In the genomic region with DNA sequence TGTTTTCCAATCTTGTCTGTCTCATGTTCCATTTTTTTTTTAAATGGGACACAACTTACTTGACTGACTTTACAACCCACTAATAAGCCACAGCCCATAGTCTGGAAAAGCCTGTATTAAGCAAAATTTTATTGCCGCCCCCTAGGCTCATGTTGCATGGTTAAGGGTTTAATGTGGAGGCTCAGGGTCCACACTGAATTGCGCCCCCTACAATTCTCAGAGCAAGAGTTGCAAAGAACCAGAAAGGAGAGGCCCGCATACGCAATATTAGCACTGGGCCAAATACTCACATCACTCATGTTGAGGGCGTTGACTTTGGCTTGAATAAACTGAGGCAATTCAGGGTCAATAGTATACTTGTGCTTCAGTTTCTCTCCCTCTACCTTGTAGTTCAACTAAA, we compare ENCODE assay signal across 1 cellular context.
TF ChIP-seq lines count a peak whose summit lies in the region.

No MANE protein-coding gene starts in this region.

TF ChIP-seq in HCT116, 20 proteins besides CTCF, POLR2A, EP300 and RAD21 (continued from another document):
- TF ChIP-seq, protein P1, sequence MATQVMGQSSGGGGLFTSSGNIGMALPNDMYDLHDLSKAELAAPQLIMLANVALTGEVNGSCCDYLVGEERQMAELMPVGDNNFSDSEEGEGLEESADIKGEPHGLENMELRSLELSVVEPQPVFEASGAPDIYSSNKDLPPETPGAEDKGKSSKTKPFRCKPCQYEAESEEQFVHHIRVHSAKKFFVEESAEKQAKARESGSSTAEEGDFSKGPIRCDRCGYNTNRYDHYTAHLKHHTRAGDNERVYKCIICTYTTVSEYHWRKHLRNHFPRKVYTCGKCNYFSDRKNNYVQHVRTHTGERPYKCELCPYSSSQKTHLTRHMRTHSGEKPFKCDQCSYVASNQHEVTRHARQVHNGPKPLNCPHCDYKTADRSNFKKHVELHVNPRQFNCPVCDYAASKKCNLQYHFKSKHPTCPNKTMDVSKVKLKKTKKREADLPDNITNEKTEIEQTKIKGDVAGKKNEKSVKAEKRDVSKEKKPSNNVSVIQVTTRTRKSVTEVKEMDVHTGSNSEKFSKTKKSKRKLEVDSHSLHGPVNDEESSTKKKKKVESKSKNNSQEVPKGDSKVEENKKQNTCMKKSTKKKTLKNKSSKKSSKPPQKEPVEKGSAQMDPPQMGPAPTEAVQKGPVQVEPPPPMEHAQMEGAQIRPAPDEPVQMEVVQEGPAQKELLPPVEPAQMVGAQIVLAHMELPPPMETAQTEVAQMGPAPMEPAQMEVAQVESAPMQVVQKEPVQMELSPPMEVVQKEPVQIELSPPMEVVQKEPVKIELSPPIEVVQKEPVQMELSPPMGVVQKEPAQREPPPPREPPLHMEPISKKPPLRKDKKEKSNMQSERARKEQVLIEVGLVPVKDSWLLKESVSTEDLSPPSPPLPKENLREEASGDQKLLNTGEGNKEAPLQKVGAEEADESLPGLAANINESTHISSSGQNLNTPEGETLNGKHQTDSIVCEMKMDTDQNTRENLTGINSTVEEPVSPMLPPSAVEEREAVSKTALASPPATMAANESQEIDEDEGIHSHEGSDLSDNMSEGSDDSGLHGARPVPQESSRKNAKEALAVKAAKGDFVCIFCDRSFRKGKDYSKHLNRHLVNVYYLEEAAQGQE (IDR thresholded peaks at IDR 0.05; ENCODE audit: low read depth), result no peak
- TF ChIP-seq ZFX (IDR thresholded peaks at IDR 0.05) (no peak), FOSL1 (IDR thresholded peaks at IDR 0.05; ENCODE audit: low read depth) (no peak), YY1 (IDR thresholded peaks at IDR 0.05; ENCODE audit: extremely low read depth, insufficient replicate concordance, low read depth, low read length) (no peak), JUND (IDR thresholded peaks at IDR 0.05) (no peak), CEBPB (IDR thresholded peaks at IDR 0.05; ENCODE audit: low read depth) (no peak), SP1 (IDR thresholded peaks at IDR 0.05; ENCODE audit: low read depth) (no peak), SIN3A (IDR thresholded peaks at IDR 0.05; ENCODE audit: low read depth) (no peak), POLR2AphosphoS5 (IDR thresholded peaks at IDR 0.05; ENCODE audit: low read depth, low read length) (no peak), ZNF274 (IDR thresholded peaks at IDR 0.05; ENCODE audit: low read depth, low read length) (no peak), CBX3 (IDR thresholded peaks at IDR 0.05; ENCODE audit: low read depth) (no peak)
- TF ChIP-seq, protein P2, sequence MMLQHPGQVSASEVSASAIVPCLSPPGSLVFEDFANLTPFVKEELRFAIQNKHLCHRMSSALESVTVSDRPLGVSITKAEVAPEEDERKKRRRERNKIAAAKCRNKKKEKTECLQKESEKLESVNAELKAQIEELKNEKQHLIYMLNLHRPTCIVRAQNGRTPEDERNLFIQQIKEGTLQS (IDR thresholded peaks at IDR 0.05), result no peak
